30 cellular contexts compared by ENCODE assay signal in the genomic region with DNA sequence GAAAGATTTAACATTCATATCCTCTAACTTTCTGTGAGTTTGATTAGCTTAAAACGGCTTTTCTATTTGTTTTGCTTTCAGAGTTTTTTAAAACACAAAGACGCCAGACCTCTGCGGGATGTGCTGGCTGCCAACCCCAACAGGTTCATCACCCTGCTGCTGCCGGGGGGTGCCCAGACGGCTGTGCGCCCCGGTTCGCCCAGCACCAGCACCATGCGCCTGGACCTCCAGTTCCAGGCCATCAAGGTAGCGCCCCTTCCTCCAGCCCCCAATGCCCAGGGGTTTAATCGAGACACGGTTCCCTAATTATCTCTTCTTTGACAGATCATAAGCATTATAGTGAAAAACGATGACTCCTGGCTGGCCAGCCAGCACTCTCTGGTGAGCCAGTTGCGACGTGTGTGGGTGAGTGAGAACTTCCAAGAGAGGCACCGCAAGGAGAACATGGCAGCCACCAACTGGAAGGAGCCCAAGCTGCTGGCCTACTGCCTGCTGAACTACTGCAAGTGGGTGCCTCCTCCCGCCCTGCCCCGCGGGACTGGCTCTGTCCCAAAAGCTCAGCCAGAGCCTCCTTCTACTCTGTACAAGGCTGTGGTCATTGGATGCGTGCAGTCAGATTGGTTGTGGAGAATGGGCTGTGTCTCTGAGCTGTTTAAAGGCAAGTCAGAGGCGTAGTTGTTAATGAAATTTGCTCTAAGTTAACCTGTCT.
A peak's percentile ranks its signal among the peaks of the same experiment; 100 is the strongest.
DNase-seq lines count a peak whose midpoint lies in the region; ATAC-seq and TF ChIP-seq lines count a peak whose summit lies in the region.
"Had no signal": no experiment of that assay in that cellular context is flagged by ENCODE, and none has a peak within 500 bp of the region (broad histone marks: within the 10 kb centered on the region; RNA-seq: fewer than 3 reads in every experiment).

No MANE protein-coding gene starts in this region.

- intact Hi-C loops in left ventricle myocardium superior (cut with micrococcal nuclease), result no loop called here

- H3K27me3 ChIP-seq in endodermal cell (ENCODE audit: control insufficient read depth, insufficient read depth, low read length, poor library complexity, severe bottlenecking) (no peaks in the 10 kb centered on the region), osteoblast (ENCODE audit: insufficient read depth, low read length) (no peaks in the 10 kb centered on the region)
- H3K27me3 ChIP-seq: hepatocyte, neural progenitor cell, uterus had no signal

- in situ Hi-C loops in G401 (cut with HindIII; ENCODE audit: low sequenced_read_pairs), result no loop called here

- peak overlapping the region; percentile 75 for H3K27ac Mint-ChIP-seq in endodermal cell
- H3K27ac Mint-ChIP-seq: CD14-positive monocyte; dendritic cell treated with granulocyte-macrophage colony-stimulating factor and Interleukin-4, amounts not matched to agents 40 ng/mL and 50 ng/mL, for 4 days; neural progenitor cell; stimulated activated memory B cell treated with anti-CD40 and anti-IgM and Interleukin-4, amounts not matched to agents 10 μg/mL and 1 μg/mL and 100 μg/mL, for 72 hours; WTC11 had no signal

- H2AFZ ChIP-seq in osteoblast (ENCODE audit: low read length), result no peak overlapping the region
- H2AFZ ChIP-seq: hepatocyte, neural progenitor cell had no signal

- H3K9ac ChIP-seq in endodermal cell (ENCODE audit: extremely low read depth, low read length, poor library complexity, severe bottlenecking), result no peak overlapping the region
- H3K9ac ChIP-seq: neural progenitor cell had no signal

- no peaks in the 10 kb centered on the region for H3K9me3 Mint-ChIP-seq in endodermal cell
- H3K9me3 Mint-ChIP-seq: activated naive CD4-positive, alpha-beta T cell treated with anti-CD3 and anti-CD28 coated beads, Interleukin-2, amount 10 ng/mL, durations not matched to agents 7 days and 5 days; CD14-positive monocyte; dendritic cell treated with granulocyte-macrophage colony-stimulating factor and Interleukin-4, amounts not matched to agents 40 ng/mL and 50 ng/mL, for 4 days; neural progenitor cell; stimulated activated memory B cell treated with anti-CD40 and anti-IgM and Interleukin-4, amounts not matched to agents 10 μg/mL and 1 μg/mL and 100 μg/mL, for 72 hours; WTC11 had no signal

- no peak for TF ChIP-seq CTCF in endodermal cell (conservative IDR thresholded peaks at IDR 0.05)
- TF ChIP-seq CTCF in osteoblast (IDR thresholded peaks at IDR 0.05; ENCODE audit: extremely low read depth, low read depth, low read length), result no peak

- H4K20me1 ChIP-seq in osteoblast (ENCODE audit: insufficient read depth, low read length), result peaks cover 5% of the 10 kb centered on the region

- H3K4me2 ChIP-seq in osteoblast (ENCODE audit: insufficient read depth, low read length), result no peak overlapping the region
- H3K4me2 ChIP-seq: hepatocyte, neural progenitor cell had no signal

- H3K4me3 ChIP-seq in endodermal cell (ENCODE audit: low read length), result no peak overlapping the region
- H3K4me3 ChIP-seq in osteoblast (ENCODE audit: insufficient read depth, low read length), result no peak overlapping the region
- H3K4me3 ChIP-seq: hepatocyte, neural progenitor cell, thoracic aorta, uterus had no signal

- H3K36me3 ChIP-seq in endodermal cell (ENCODE audit: control insufficient read depth, insufficient read depth, low read length) (peaks cover 90% of the 10 kb centered on the region), osteoblast (ENCODE audit: insufficient read depth, low read length) (peaks cover 78% of the 10 kb centered on the region)
- H3K36me3 ChIP-seq: uterus had no signal

- peak; percentile 27 for DNase-seq in G401 (ENCODE audit: low spot score)
- no peak for DNase-seq in endodermal cell
- DNase-seq in left ventricle myocardium superior, result peak; percentile 79
- DNase-seq in osteoblast (ENCODE audit: insufficient read length, low spot score, missing footprints), result peak; percentile 23
- DNase-seq in SKM-1 treated with dmso at 0.1 percent for 144 hours (lab: John Stamatoyannopoulos, UW; ENCODE audit: unreplicated experiment), result no peak
- no peak for DNase-seq in NCI-H187 treated with DMSO at 0.1 percent for 48 hours (lab: John Stamatoyannopoulos, UW)
- no peak for DNase-seq in NCI-H1436 treated with DMSO at 0.1 percent for 48 hours (lab: John Stamatoyannopoulos, UW)
- DNase-seq: activated CD4-positive, alpha-beta T cell treated with anti-CD3 and anti-CD28 coated beads, Interleukin-2, amount 50 U/mL, for 1 hour; activated naive CD4-positive, alpha-beta T cell treated with anti-CD3 and anti-CD28 coated beads, Interleukin-2, amount 10 ng/mL, durations not matched to agents 7 days and 5 days; amniotic stem cell; HCEC 1CT; islet precursor cell; Kasumi-1; NCI-H1092 treated with DMSO at 0.1 percent for 48 hours; NCI-H2081; NCI-H345; NCI-H82; retina; stimulated activated CD4-positive, alpha-beta T cell treated with anti-CD3 and anti-CD28 coated beads, Interleukin-2, amount 100 ng/mL, for 48 hours; T-helper 9 cell; uterus had no signal

- H3K27ac ChIP-seq in endodermal cell (ENCODE audit: low read depth, low read length) (no peak overlapping the region), osteoblast (ENCODE audit: low read depth, low read length) (no peak overlapping the region)
- H3K27ac ChIP-seq: hepatocyte, HL-60, neural progenitor cell, thoracic aorta, uterus had no signal

- H3K4me1 ChIP-seq in endodermal cell (ENCODE audit: control insufficient read depth, insufficient read depth, low read length), result no peaks in the 10 kb centered on the region
- no peaks in the 10 kb centered on the region for H3K4me1 ChIP-seq in osteoblast (ENCODE audit: insufficient read depth, low read length)
- H3K4me1 ChIP-seq: neural progenitor cell, uterus had no signal

- peaks cover 15% of the 10 kb centered on the region for H3K79me2 ChIP-seq in osteoblast (ENCODE audit: insufficient read depth, low read length)

- peak; percentile 79 for ATAC-seq in left ventricle myocardium superior
- ATAC-seq in HG02610 (IDR thresholded peaks at IDR 0.05; ENCODE audit: unreplicated experiment), result no peak
- ATAC-seq: stimulated activated memory B cell treated with anti-CD40 and anti-IgM and Interleukin-4, amounts not matched to agents 10 μg/mL and 1 μg/mL and 100 μg/mL, for 72 hours; WTC11 had no signal

- no peaks in the 10 kb centered on the region for H3K4me1 Mint-ChIP-seq in endodermal cell
- H3K4me1 Mint-ChIP-seq: activated naive CD4-positive, alpha-beta T cell treated with anti-CD3 and anti-CD28 coated beads, Interleukin-2, amount 10 ng/mL, durations not matched to agents 7 days and 5 days; CD14-positive monocyte; neural progenitor cell; stimulated activated memory B cell treated with anti-CD40 and anti-IgM and Interleukin-4, amounts not matched to agents 10 μg/mL and 1 μg/mL and 100 μg/mL, for 72 hours; WTC11 had no signal

- H3K9me3 ChIP-seq in endodermal cell (ENCODE audit: control insufficient read depth, low read length), result no peaks in the 10 kb centered on the region
- no peaks in the 10 kb centered on the region for H3K9me3 ChIP-seq in osteoblast (ENCODE audit: low read depth, low read length)
- H3K9me3 ChIP-seq: thoracic aorta, uterus had no signal

- H3K4me3 Mint-ChIP-seq in endodermal cell, result no peak overlapping the region
- H3K4me3 Mint-ChIP-seq: activated naive CD4-positive, alpha-beta T cell treated with anti-CD3 and anti-CD28 coated beads, Interleukin-2, amount 10 ng/mL, durations not matched to agents 7 days and 5 days; CD14-positive monocyte; dendritic cell treated with granulocyte-macrophage colony-stimulating factor and Interleukin-4, amounts not matched to agents 40 ng/mL and 50 ng/mL, for 4 days; neural progenitor cell; stimulated activated memory B cell treated with anti-CD40 and anti-IgM and Interleukin-4, amounts not matched to agents 10 μg/mL and 1 μg/mL and 100 μg/mL, for 72 hours; WTC11 had no signal

- H3K27me3 Mint-ChIP-seq in endodermal cell (ENCODE audit: insufficient read depth), result no peaks in the 10 kb centered on the region
- H3K27me3 Mint-ChIP-seq: activated naive CD4-positive, alpha-beta T cell treated with anti-CD3 and anti-CD28 coated beads, Interleukin-2, amount 10 ng/mL, durations not matched to agents 7 days and 5 days; dendritic cell treated with granulocyte-macrophage colony-stimulating factor and Interleukin-4, amounts not matched to agents 40 ng/mL and 50 ng/mL, for 4 days; stimulated activated memory B cell treated with anti-CD40 and anti-IgM and Interleukin-4, amounts not matched to agents 10 μg/mL and 1 μg/mL and 100 μg/mL, for 72 hours had no signal

- WGBS in endodermal cell (ENCODE audit: insufficient coverage in 1 of 2, insufficient read length in 1 of 2), 2 experiments, result 96 to 98% methylated on average over 12 to 21 of the region's 21 CpGs

- H3K36me3 Mint-ChIP-seq in endodermal cell (ENCODE audit: low read depth), result peaks cover 87% of the 10 kb centered on the region

Comparison
In these comparisons a context has a peak if more than half of its experiments do, and no peak if none do; other contexts are left out.
1. DNase-seq: peak in G401 (single experiment), left ventricle myocardium superior (single experiment) and osteoblast (single experiment); none in endodermal cell (single experiment), SKM-1 treated with dmso at 0.1 percent for 144 hours (single experiment), NCI-H187 treated with DMSO at 0.1 percent for 48 hours (single experiment) and NCI-H1436 treated with DMSO at 0.1 percent for 48 hours (single experiment).